9 cellular contexts compared by ENCODE assay signal in the genomic region with DNA sequence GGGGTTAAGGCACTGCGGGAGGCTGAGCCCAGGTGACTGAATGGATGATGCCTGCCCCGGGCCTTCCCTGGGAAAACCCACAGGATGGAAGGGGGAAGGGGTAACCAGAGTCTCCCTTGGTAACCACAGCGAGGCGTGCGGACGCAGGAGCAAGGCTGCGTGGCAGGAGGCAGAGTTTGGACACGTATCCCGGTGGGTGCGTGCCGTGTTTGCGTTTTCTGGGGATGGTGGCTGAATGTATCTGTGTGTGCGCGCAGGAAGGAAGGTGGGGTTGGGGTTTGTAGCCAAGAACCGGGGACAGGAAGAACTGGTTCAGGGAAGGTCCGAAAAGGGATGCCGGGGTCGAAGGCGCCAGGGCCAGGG. TPM values are rescaled to one million over a fixed set of nuclear protein-coding genes. Genes with fewer than 3 reads are reported as not detected.
DNase-seq lines count a peak whose midpoint lies in the region; TF ChIP-seq lines count a peak whose summit lies in the region.
"Had no signal": no experiment of that assay in that cellular context is flagged by ENCODE, and none has a peak within 500 bp of the region (broad histone marks: within the 10 kb centered on the region; RNA-seq: fewer than 3 reads in every experiment).

No MANE protein-coding gene starts in this region.

- WGBS in sigmoid colon, 2 donors: 4% methylated on average over 19 of the region's 19 CpGs

- TF ChIP-seq CTCF in fibroblast of lung (conservative IDR thresholded peaks at IDR 0.05 in 1 of 2, IDR thresholded peaks at IDR 0.05 in 1 of 2; ENCODE audit: low read depth in 1 of 2, low read length in 2 of 2) (no peak), sigmoid colon (IDR thresholded peaks at IDR 0.05) (no peak)

- peak overlapping the region; percentile 81 for H3K4me2 ChIP-seq in fibroblast of lung (ENCODE audit: extremely low read depth, insufficient read depth, low read length)

- H3K9me3 ChIP-seq in SJCRH30 (replicated peaks) (no peaks in the 10 kb centered on the region), fibroblast of lung (ENCODE audit: control insufficient read depth, insufficient read depth, low read depth, low read length) (no peaks in the 10 kb centered on the region), sigmoid colon (no peaks in the 10 kb centered on the region)
- H3K9me3 ChIP-seq: body of pancreas had no signal

- H3K27ac ChIP-seq in SJCRH30 (no peak overlapping the region), fibroblast of lung (ENCODE audit: insufficient read depth, low read length) (no peak overlapping the region), sigmoid colon (no peak overlapping the region)
- H3K27ac ChIP-seq: body of pancreas had no signal

- H3K4me1 ChIP-seq in SJCRH30 (peaks cover 6% of the 10 kb centered on the region; the same call in 1 of the 2 replicates), fibroblast of lung (ENCODE audit: control insufficient read depth, extremely low read depth, insufficient read depth, low read length) (peaks cover 12% of the 10 kb centered on the region), sigmoid colon (peaks cover 0 to 40% (median 28%) of the 10 kb centered on the region in 4 donors)

- H3K9ac ChIP-seq in fibroblast of lung (ENCODE audit: insufficient read depth, low read length): peak overlapping the region; percentile 10

- H4K20me1 ChIP-seq in fibroblast of lung (ENCODE audit: control insufficient read depth, extremely low read depth, insufficient read depth, low read length): no peaks in the 10 kb centered on the region

- no peaks in the 10 kb centered on the region for H3K79me2 ChIP-seq in fibroblast of lung (ENCODE audit: control insufficient read depth, insufficient read depth, low read length)

- no peak for TF ChIP-seq EP300 in sigmoid colon (IDR thresholded peaks at IDR 0.05)

- H3K27me3 ChIP-seq in SJCRH30 (peaks cover 6% of the 10 kb centered on the region; the same call in 1 of the 2 replicates), fibroblast of lung (ENCODE audit: control insufficient read depth, insufficient read depth, low read length) (no peaks in the 10 kb centered on the region), sigmoid colon (peaks cover 2 to 20% (median 16%) of the 10 kb centered on the region in 3 donors)

- intact Hi-C loops in sigmoid colon (cut with DNase I): loop anchor here (10.0 kb wide), 1 partner anchor 311 kb away; no protein-coding TSS in a partner anchor

- H3K4me3 ChIP-seq in SJCRH30 (peak overlapping the region; percentile 79), fibroblast of lung (replicated peaks in 1 of 4; ENCODE audit: control extremely low read depth in 1 of 4, insufficient read depth in 1 of 4, low read depth in 3 of 4, low read length in 4 of 4) (peak overlapping the region; percentile 28 to 79 (median 70)), sigmoid colon (peak overlapping the region in 3 of 4 donors; percentile 51 to 73 (median 68))
- H3K4me3 ChIP-seq: body of pancreas had no signal

- DNase-seq in EH (ENCODE audit: low read depth) (peak; percentile 49), SJCRH30 (peak in 1 of 2 experiments; percentile 30), fibroblast of lung (ENCODE audit: low read depth in 2 of 2) (peak in 1 of 2 donors; percentile 43), sigmoid colon (no peak), mucosa of gallbladder (ENCODE audit: low spot score) (no peak), NCI-H510A treated with DMSO at 0.1 percent for 48 hours (lab: John Stamatoyannopoulos, UW) (no peak), NCI-H2107 treated with DMSO at 0.1 percent for 48 hours (lab: John Stamatoyannopoulos, UW; ENCODE audit: unreplicated experiment) (no peak)
- DNase-seq in effector CD8-positive, alpha-beta T cell (lab: John Stamatoyannopoulos, UW): no peak

- H3K36me3 ChIP-seq in SJCRH30: no peaks in the 10 kb centered on the region
- no peaks in the 10 kb centered on the region for H3K36me3 ChIP-seq in fibroblast of lung (ENCODE audit: control insufficient read depth, insufficient read depth, low read length)
- H3K36me3 ChIP-seq in sigmoid colon: no peaks in the 10 kb centered on the region

- H2AFZ ChIP-seq in fibroblast of lung (ENCODE audit: low read length): no peak overlapping the region

- TF ChIP-seq POLR2A in sigmoid colon (IDR thresholded peaks at IDR 0.05): no peak

RNA-seq across cellular contexts. Expression of gene MDGA1, which starts 1.8 kb away (rescaled TPM):
- 3.3 and 4.8 TPM in 2 replicates for total RNA-seq in SJCRH30 (2014; rRNA removed; shearing (Covaris generic))
- 3.1 and 9.1 TPM in 2 replicates for total RNA-seq in fibroblast of lung
- polyA plus RNA-seq in fibroblast of lung: 7.0 and 8.5 TPM in 2 replicates
- 11.4 and 14.6 TPM in 2 replicates for polyA plus RNA-seq in fibroblast of lung (2012)
- 21.4 and 43.4 TPM in 2 replicates for polyA minus RNA-seq in fibroblast of lung (ENCODE audit: low replicate concordance)
- 10 to 100 TPM in 1 of 4 donors, 1 to 10 TPM in 3; 1.1 to 11.1 (median 4.3) TPM for total RNA-seq in sigmoid colon
- 1 to 10 TPM in 1 of 3 donors, under 1 TPM in 2; under 0.01 to 2.7 (median 0.92) TPM for polyA plus RNA-seq in sigmoid colon
- total RNA-seq in mucosa of gallbladder: 11.5 TPM
